ENCODE assay signal across 17 cellular contexts in the genomic region with DNA sequence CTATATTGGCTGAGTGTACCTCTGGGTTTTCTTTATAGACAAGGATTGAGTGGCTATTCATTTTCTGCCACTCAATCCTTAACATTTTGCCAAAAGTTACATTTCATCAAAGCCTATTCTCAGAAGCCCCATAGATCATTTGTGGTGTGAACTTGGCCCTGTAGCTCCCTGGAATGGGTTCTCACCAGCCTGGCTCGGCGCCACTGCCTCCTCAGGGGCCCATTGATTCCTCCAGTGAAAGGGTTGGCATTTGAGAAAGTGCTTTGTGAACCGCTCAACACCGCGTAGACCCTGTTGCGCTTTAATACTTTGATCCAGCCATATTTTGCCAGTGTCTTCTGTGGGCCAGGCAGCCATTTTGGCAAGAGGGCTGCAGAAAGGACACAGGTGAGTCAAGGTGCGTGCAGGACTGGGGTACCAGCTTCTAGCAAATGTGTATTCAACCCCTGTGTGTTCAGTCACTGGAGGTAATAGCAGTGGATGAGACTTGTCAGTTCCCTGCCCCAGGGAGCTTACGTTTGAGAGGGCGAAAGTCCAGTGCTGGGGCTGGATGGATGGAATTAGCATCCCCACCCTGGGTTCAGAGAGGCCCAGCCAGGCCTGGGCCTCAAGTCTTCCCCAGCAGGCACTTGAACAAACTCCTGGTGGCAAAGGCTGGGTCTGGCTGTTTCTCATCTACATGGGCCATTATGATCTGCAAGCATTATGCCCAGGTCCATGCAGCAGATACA. TPM values are rescaled to one million over a fixed set of nuclear protein-coding genes. Genes with fewer than 3 reads are reported as not detected.
DNase-seq lines count a peak whose midpoint lies in the region; TF ChIP-seq lines count a peak whose summit lies in the region.
"Had no signal": no experiment of that assay in that cellular context is flagged by ENCODE, and none has a peak within 500 bp of the region (broad histone marks: within the 10 kb centered on the region; RNA-seq: fewer than 3 reads in every experiment).

No MANE protein-coding gene starts in this region.

- H3K27ac ChIP-seq in VCaP (peak overlapping the region; percentile 6; the same call in 1 of the 2 replicates), thyroid gland (no peak overlapping the region)
- H3K27ac ChIP-seq: pancreas, SK-N-MC, suprapubic skin had no signal

- H3K27me3 ChIP-seq in skeletal muscle satellite cell (ENCODE audit: control insufficient read depth, insufficient read depth, low read length), result no peaks in the 10 kb centered on the region
- H3K27me3 ChIP-seq in thyroid gland, result no peaks in the 10 kb centered on the region
- H3K27me3 ChIP-seq: pancreas, suprapubic skin had no signal

- H3K9me3 ChIP-seq in skeletal muscle satellite cell (replicated peaks; ENCODE audit: low read length) (no peaks in the 10 kb centered on the region), thyroid gland (no peaks in the 10 kb centered on the region)
- H3K9me3 ChIP-seq: pancreas, suprapubic skin had no signal

- H3K36me3 ChIP-seq in skeletal muscle satellite cell (ENCODE audit: insufficient read depth, low read length), result peaks cover 18% of the 10 kb centered on the region
- peaks cover 17 to 19% of the 10 kb centered on the region in 2 donors for H3K36me3 ChIP-seq in thyroid gland

- intact Hi-C loops in activated CD4-positive, alpha-beta T cell treated with anti-CD3 and anti-CD28 coated beads, Interleukin-2, amount 10 ng/mL, durations not matched to agents 24 days and 14 days (cut with micrococcal nuclease), result no loop called here
- intact Hi-C loops in thyroid gland (cut with DNase I), result no loop called here

- no peak for TF ChIP-seq CTCF in VCaP (conservative IDR thresholded peaks at IDR 0.05)
- no peak for TF ChIP-seq CTCF in thyroid gland (IDR thresholded peaks at IDR 0.05)

- H3K4me2 ChIP-seq in skeletal muscle satellite cell (ENCODE audit: low read length), result peak overlapping the region; percentile 16

- no peaks in the 10 kb centered on the region for H3K27me3 Mint-ChIP-seq in activated CD4-positive, alpha-beta T cell treated with anti-CD3 and anti-CD28 coated beads, Interleukin-2, amount 10 ng/mL, durations not matched to agents 24 days and 14 days

- 95 to 96% methylated on average over 9 of the region's 9 CpGs for WGBS in thyroid gland, 2 donors

- peak overlapping the region; percentile 66 for H3K27ac Mint-ChIP-seq in activated CD4-positive, alpha-beta T cell treated with anti-CD3 and anti-CD28 coated beads, Interleukin-2, amount 10 ng/mL, durations not matched to agents 24 days and 14 days

- H3K4me1 ChIP-seq in skeletal muscle satellite cell (ENCODE audit: control insufficient read depth, insufficient read depth, low read length) (peaks cover 15% of the 10 kb centered on the region), thyroid gland (peaks cover 10 to 18% of the 10 kb centered on the region in 2 donors)

- TF ChIP-seq POLR2A in thyroid gland (IDR thresholded peaks at IDR 0.05), result no peak

- no peaks in the 10 kb centered on the region for H3K9me3 Mint-ChIP-seq in activated CD4-positive, alpha-beta T cell treated with anti-CD3 and anti-CD28 coated beads, Interleukin-2, amount 10 ng/mL, durations not matched to agents 24 days and 14 days

- peaks cover 55% of the 10 kb centered on the region for H3K4me1 Mint-ChIP-seq in activated CD4-positive, alpha-beta T cell treated with anti-CD3 and anti-CD28 coated beads, Interleukin-2, amount 10 ng/mL, durations not matched to agents 24 days and 14 days

- peaks cover 54% of the 10 kb centered on the region for H3K36me3 Mint-ChIP-seq in activated CD4-positive, alpha-beta T cell treated with anti-CD3 and anti-CD28 coated beads, Interleukin-2, amount 10 ng/mL, durations not matched to agents 24 days and 14 days (ENCODE audit: low read depth)

- H3K4me3 ChIP-seq in skeletal muscle satellite cell (ENCODE audit: low read length) (no peak overlapping the region), thyroid gland (replicated peaks in 1 of 3) (no peak overlapping the region)
- H3K4me3 ChIP-seq: pancreas, SK-N-MC, suprapubic skin had no signal

- DNase-seq in activated CD4-positive, alpha-beta T cell treated with anti-CD3 and anti-CD28 coated beads, Interleukin-2, amount 10 ng/mL, durations not matched to agents 24 days and 14 days, result no peak
- no peak for DNase-seq in activated CD4-positive, alpha-beta T cell treated with anti-CD3 and anti-CD28 coated beads for 4 hours
- DNase-seq in globus pallidus (ENCODE audit: low spot score) (peak; percentile 66), kidney tubule cell (ENCODE audit: low spot score) (no peak), thyroid gland (no peak)
- no peak for DNase-seq in stimulated activated CD4-positive, alpha-beta T cell treated with anti-CD3 and anti-CD28 coated beads, Interleukin-4, amount 100 ng/mL, for 4 hours
- DNase-seq: DMS79 treated with DMSO at 0.1 percent for 48 hours; kidney glomerular epithelial cell; NCI-H69; stimulated activated CD4-positive, alpha-beta T cell treated with anti-CD3 and anti-CD28 coated beads, Interleukin-4, amount 100 ng/mL, for 1 hour had no signal

- H3K9ac ChIP-seq in skeletal muscle satellite cell (ENCODE audit: low read depth, low read length), result no peak overlapping the region

- H3K4me3 Mint-ChIP-seq in activated CD4-positive, alpha-beta T cell treated with anti-CD3 and anti-CD28 coated beads, Interleukin-2, amount 10 ng/mL, durations not matched to agents 24 days and 14 days, result peak overlapping the region; percentile 1

RNA-seq across cellular contexts. Expression of gene RAB8A, which starts 3.8 kb away (rescaled TPM):
- total RNA-seq in activated CD4-positive, alpha-beta T cell treated with anti-CD3 and anti-CD28 coated beads, Interleukin-2, amount 10 ng/mL, durations not matched to agents 24 days and 14 days, result 227 and 247 TPM in 2 replicates
- total RNA-seq in skeletal muscle satellite cell (2012; rRNA removed), result 69.0 and 80.6 TPM in 2 replicates
- 10 to 100 TPM; 40.2 to 65.6 (median 51.5) TPM for total RNA-seq in thyroid gland

RNA-seq across cellular contexts. Expression of gene HSH2D, which starts 28.0 kb away (rescaled TPM):
- 22.7 and 23.1 TPM in 2 replicates for total RNA-seq in activated CD4-positive, alpha-beta T cell treated with anti-CD3 and anti-CD28 coated beads, Interleukin-2, amount 10 ng/mL, durations not matched to agents 24 days and 14 days
- total RNA-seq in skeletal muscle satellite cell (2012; rRNA removed), result not detected in 2 replicates
- total RNA-seq in thyroid gland, result 1 to 10 TPM in 3 of 4 donors, under 1 TPM in 1; 0.94 to 4.6 (median 2.5) TPM
- total RNA-seq: A673 had no signal

RNA-seq across cellular contexts. Expression of gene TPM4, which starts 39.2 kb away (rescaled TPM):
- total RNA-seq in activated CD4-positive, alpha-beta T cell treated with anti-CD3 and anti-CD28 coated beads, Interleukin-2, amount 10 ng/mL, durations not matched to agents 24 days and 14 days, result 283 and 291 TPM in 2 replicates
- 950 and 979 TPM in 2 replicates for total RNA-seq in skeletal muscle satellite cell (2012; rRNA removed)
- 100 to 1,000 TPM; 101 to 296 (median 151) TPM for total RNA-seq in thyroid gland

RNA-seq across cellular contexts. Expression of gene CIB3, which starts 57.9 kb away (rescaled TPM):
- total RNA-seq in activated CD4-positive, alpha-beta T cell treated with anti-CD3 and anti-CD28 coated beads, Interleukin-2, amount 10 ng/mL, durations not matched to agents 24 days and 14 days, result not detected in 2 replicates
- total RNA-seq in skeletal muscle satellite cell (2012; rRNA removed), result not detected in 2 replicates
- not detected for total RNA-seq in thyroid gland
- total RNA-seq: A673, bronchial epithelial cell, pancreas, suprapubic skin had no signal
